ENCODE assay signal across 10 cellular contexts in the genomic region with DNA sequence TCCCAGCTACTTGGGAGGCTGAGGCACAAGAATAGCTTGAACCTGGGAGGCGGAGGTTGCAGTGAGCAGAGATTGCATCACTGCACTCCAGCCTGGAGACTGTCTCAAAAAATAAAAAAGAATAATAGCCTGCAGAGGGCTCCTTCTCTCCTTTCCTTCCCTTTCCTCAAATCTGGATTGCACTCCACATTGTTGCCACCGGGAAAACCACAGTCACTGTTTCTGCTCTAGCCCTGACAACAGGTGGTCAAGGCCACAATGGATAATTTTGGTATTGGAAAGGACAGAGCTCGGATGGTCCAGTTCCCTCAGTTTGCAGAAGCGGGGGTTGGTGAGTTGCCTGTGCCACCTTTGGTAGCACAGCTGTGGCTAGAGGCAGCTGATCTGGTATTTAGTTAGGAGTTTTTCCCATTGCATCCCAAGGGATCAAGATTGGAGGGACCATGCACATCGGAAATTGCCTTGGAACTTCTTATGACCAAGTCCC. TPM values are rescaled to one million over a fixed set of nuclear protein-coding genes. Genes with fewer than 3 reads are reported as not detected.
A peak's percentile ranks its signal among the peaks of the same experiment; 100 is the strongest.
DNase-seq lines count a peak whose midpoint lies in the region; ATAC-seq, FAIRE-seq and TF ChIP-seq lines count a peak whose summit lies in the region.
"Had no signal": no experiment of that assay in that cellular context is flagged by ENCODE, and none has a peak within 500 bp of the region (broad histone marks: within the 10 kb centered on the region; RNA-seq: fewer than 3 reads in every experiment).

No MANE protein-coding gene starts in this region.

- CTCF ChIA-PET in A549 (lab: Yijun Ruan, JAX) (interaction anchor here (0.7 to 26.8 kb wide), 10 partner anchors 10 to 323 kb away, joined by 3 to 721 read pairs (median 3); a partner anchor contains a TSS), SK-N-SH (lab: Yijun Ruan, JAX) (interaction anchor here (0.6 to 21.6 kb wide), 18 partner anchors 8 to 417 kb away, joined by 3 to 542 read pairs (median 4); a partner anchor contains a TSS)

- DNase-seq in A549 (ENCODE audit: low read depth in 1 of 2, low spot score in 1 of 2) (peak; percentile 30 to 58), SK-N-SH (peak; percentile 47), heart right ventricle (peak in 1 of 2 donors; percentile 43), COLO829 (ENCODE audit: low spot score) (no peak), GM12892 (ENCODE audit: insufficient read length) (no peak), T-helper 2 cell (no peak), NAMALWA (ENCODE audit: low spot score) (no peak)

- H3K4me1 ChIP-seq in A549 (0 out of 3 replicates have a peak, but pooled peaks cover 3% of the 10 kb centered on the region), SK-N-SH (ENCODE audit: control insufficient read depth in 1 of 2, insufficient read depth in 2 of 2, low read depth in 1 of 2, low read length in 1 of 2) (no peaks in the 10 kb centered on the region; a peak in 1 of 4 replicates), heart right ventricle (peaks cover 5 to 44% (median 29%) of the 10 kb centered on the region in 9 donors)

- FAIRE-seq in A549 (lab: Jason Lieb, UNC) (no peak), GM12892 (lab: Jason Lieb, UNC) (no peak)
- FAIRE-seq: TTC549 had no signal

- no peaks in the 10 kb centered on the region for H3K36me3 ChIP-seq in SK-N-SH (replicated peaks in 1 of 2; ENCODE audit: control insufficient read depth in 1 of 2, insufficient read depth in 2 of 2, low read length in 1 of 2)
- no peaks in the 10 kb centered on the region for H3K36me3 ChIP-seq in heart right ventricle

- no peak overlapping the region for H2AFZ ChIP-seq in SK-N-SH (ENCODE audit: low read depth)

- H3K27ac ChIP-seq in A549 (no peak overlapping the region), SK-N-SH (ENCODE audit: low read depth in 2 of 2, low read length in 1 of 2) (no peak overlapping the region), heart right ventricle (peak overlapping the region in 9 of 10 donors; percentile 26 to 82 (median 76))

- no peak for TF ChIP-seq EP300 in A549 (IDR thresholded peaks at IDR 0.05)
- TF ChIP-seq EP300 in SK-N-SH (IDR thresholded peaks at IDR 0.05; ENCODE audit: borderline replicate concordance in 1 of 2, low read depth in 1 of 2, low read length in 1 of 2): no peak

- H3K4me3 ChIP-seq in A549 (no peak overlapping the region), SK-N-SH (ENCODE audit: low read depth in 2 of 2, low read length in 1 of 2) (no peak overlapping the region), heart right ventricle (no peak overlapping the region)

- no peaks in the 10 kb centered on the region for H3K79me2 ChIP-seq in SK-N-SH (ENCODE audit: insufficient read depth)

- no peaks in the 10 kb centered on the region for H3K27me3 ChIP-seq in SK-N-SH (ENCODE audit: insufficient read depth)
- no peaks in the 10 kb centered on the region for H3K27me3 ChIP-seq in heart right ventricle

- H3K9me2 ChIP-seq in SK-N-SH: no peaks in the 10 kb centered on the region

- no peaks in the 10 kb centered on the region for H3K9me3 ChIP-seq in A549
- no peaks in the 10 kb centered on the region for H3K9me3 ChIP-seq in SK-N-SH
- H3K9me3 ChIP-seq in heart right ventricle: no peaks in the 10 kb centered on the region

- H3K4me2 ChIP-seq in A549: no peak overlapping the region
- no peak overlapping the region for H3K4me2 ChIP-seq in SK-N-SH

- intact Hi-C loops in heart right ventricle (cut with DNase I): loop anchor here in 9 of 10 donors (2.0 to 10.0 kb wide), 10 partner anchors 53 to 415 kb away; a partner anchor contains a TSS

- H3F3A ChIP-seq in SK-N-SH (replicated peaks; ENCODE audit: insufficient read depth): no peaks in the 10 kb centered on the region

- H3K9ac ChIP-seq in SK-N-SH: no peak overlapping the region

- TF ChIP-seq RAD21 in A549 (conservative IDR thresholded peaks at IDR 0.05 in 1 of 2, IDR thresholded peaks at IDR 0.05 in 1 of 2): peak; percentile 37 to 46; a peak in 2 of 5 replicates
- peak; percentile 54 for TF ChIP-seq RAD21 in SK-N-SH (IDR thresholded peaks at IDR 0.05; ENCODE audit: low read length)

- POLR2A ChIA-PET in A549 (lab: Yijun Ruan, JAX) (no interaction called here), SK-N-SH (lab: Yijun Ruan, JAX) (interaction anchor here (0.6 kb wide), 1 partner anchor 149 kb away, joined by 3 read pairs; no protein-coding TSS in a partner anchor)

- TF ChIP-seq CTCF in A549 (IDR thresholded peaks at IDR 0.05) (peak; percentile 33; the same call in 2 of the 3 replicates), GM12873 (IDR thresholded peaks at IDR 0.05; ENCODE audit: insufficient read depth, low read depth, low read length, missing control alignments) (peak; percentile 4), SK-N-SH (IDR thresholded peaks at IDR 0.05) (peak; percentile 52), heart right ventricle (IDR thresholded peaks at IDR 0.05) (peak; percentile 12 to 61 (median 42))

- peak; percentile 89 to 91 for ATAC-seq in A549
- peak; percentile 63 to 77 (median 71) for ATAC-seq in heart right ventricle

- TF ChIP-seq POLR2A in A549 (IDR thresholded peaks at IDR 0.05; ENCODE audit: low read length) (no peak), GM12892 (IDR thresholded peaks at IDR 0.05; ENCODE audit: low read depth, low read length) (no peak)

- H4K20me1 ChIP-seq in SK-N-SH (ENCODE audit: insufficient read depth): no peaks in the 10 kb centered on the region

- 47% methylated on average over 5 of the region's 5 CpGs for WGBS in A549 (ENCODE audit: missing lambda C conversion rate)
- WGBS in SK-N-SH (ENCODE audit: low lambda C conversion rate): 76% methylated on average over 5 of the region's 5 CpGs
- WGBS in heart right ventricle, 2 donors: 32 to 39% methylated on average over 5 of the region's 5 CpGs

TF ChIP-seq in A549, 52 proteins besides CTCF, POLR2A, EP300 and RAD21 (continues in another document):
- TF ChIP-seq CEBPB (IDR thresholded peaks at IDR 0.05) (peak; percentile 45 to 65; a peak in 3 of 4 replicates), CBX8 (IDR thresholded peaks at IDR 0.05) (no peak), SMC3 (IDR thresholded peaks at IDR 0.05) (peak; percentile 41; the same call in 2 of the 3 replicates)
- TF ChIP-seq, protein P1, sequence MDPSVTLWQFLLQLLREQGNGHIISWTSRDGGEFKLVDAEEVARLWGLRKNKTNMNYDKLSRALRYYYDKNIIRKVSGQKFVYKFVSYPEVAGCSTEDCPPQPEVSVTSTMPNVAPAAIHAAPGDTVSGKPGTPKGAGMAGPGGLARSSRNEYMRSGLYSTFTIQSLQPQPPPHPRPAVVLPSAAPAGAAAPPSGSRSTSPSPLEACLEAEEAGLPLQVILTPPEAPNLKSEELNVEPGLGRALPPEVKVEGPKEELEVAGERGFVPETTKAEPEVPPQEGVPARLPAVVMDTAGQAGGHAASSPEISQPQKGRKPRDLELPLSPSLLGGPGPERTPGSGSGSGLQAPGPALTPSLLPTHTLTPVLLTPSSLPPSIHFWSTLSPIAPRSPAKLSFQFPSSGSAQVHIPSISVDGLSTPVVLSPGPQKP (IDR thresholded peaks at IDR 0.05; ENCODE audit: low read depth, low read length): no peak

TF ChIP-seq in SK-N-SH, 30 proteins besides CTCF, POLR2A, EP300 and RAD21:
- TF ChIP-seq SMC3 (IDR thresholded peaks at IDR 0.05; ENCODE audit: low read depth, low read length) (peak; percentile 37; the same call in 1 of the 2 replicates), MXI1 (IDR thresholded peaks at IDR 0.05; ENCODE audit: low read depth, low read length) (no peak), RCOR1 (IDR thresholded peaks at IDR 0.05; ENCODE audit: low read length) (no peak), MEF2A (IDR thresholded peaks at IDR 0.05; ENCODE audit: borderline replicate concordance, low read depth) (no peak)
- TF ChIP-seq, protein P2, sequence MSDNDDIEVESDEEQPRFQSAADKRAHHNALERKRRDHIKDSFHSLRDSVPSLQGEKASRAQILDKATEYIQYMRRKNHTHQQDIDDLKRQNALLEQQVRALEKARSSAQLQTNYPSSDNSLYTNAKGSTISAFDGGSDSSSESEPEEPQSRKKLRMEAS (IDR thresholded peaks at IDR 0.05; ENCODE audit: low read depth): no peak

RNA-seq across cellular contexts. Expression of a gene that starts 44.7 kb away (rescaled TPM):
- polyA plus RNA-seq in A549 (2011; rRNA removed): not detected in 2 replicates
- polyA plus RNA-seq in A549 (2012; cell fraction: cytosol; rRNA removed): not detected in 2 replicates
- polyA plus RNA-seq in A549 (2012; cell fraction: nucleus; rRNA removed): not detected in 2 replicates
- not detected in 3 replicates for polyA plus RNA-seq in A549 (2017; fragmentation: RNase III; extraction: RNeasy Plus Mini Kit Qiagen cat#74134 plus additional on column Dnase treatment)
- polyA minus RNA-seq in A549 (2011; rRNA and poly(A)+ RNA removed): not detected in 2 replicates
- not detected in 2 replicates for polyA plus RNA-seq in SK-N-SH (2012; rRNA removed)
- not detected in 2 replicates for polyA plus RNA-seq in SK-N-SH (2012; cell fraction: cytosol; rRNA removed)
- not detected in 2 replicates for polyA plus RNA-seq in SK-N-SH (2012; cell fraction: nucleus; rRNA removed)
- not detected for total RNA-seq in heart right ventricle
- polyA plus RNA-seq in heart right ventricle: not detected
- polyA plus RNA-seq in GM12892 (2012; ENCODE audit: missing spikeins): not detected
- total RNA-seq: urinary bladder had no signal
- polyA plus RNA-seq: urinary bladder had no signal

RNA-seq across cellular contexts. Expression of a gene that starts 52.8 kb away (rescaled TPM):
- 21.0 and 22.3 TPM in 2 replicates for polyA plus RNA-seq in A549 (2011; rRNA removed)
- polyA plus RNA-seq in A549 (2012; cell fraction: cytosol; rRNA removed): 15.9 and 18.5 TPM in 2 replicates
- polyA plus RNA-seq in A549 (2012; cell fraction: nucleus; rRNA removed): 10.8 and 12.8 TPM in 2 replicates
- 17.6 to 21.3 TPM (median 19.7 TPM) in 3 replicates for polyA plus RNA-seq in A549 (2017; fragmentation: RNase III; extraction: RNeasy Plus Mini Kit Qiagen cat#74134 plus additional on column Dnase treatment)
- polyA minus RNA-seq in A549 (2011; rRNA and poly(A)+ RNA removed): 14.5 and 14.6 TPM in 2 replicates
- 8.7 and 9.8 TPM in 2 replicates for polyA plus RNA-seq in SK-N-SH (2012; rRNA removed)
- 7.6 and 8.8 TPM in 2 replicates for polyA plus RNA-seq in SK-N-SH (2012; cell fraction: cytosol; rRNA removed)
- polyA plus RNA-seq in SK-N-SH (2012; cell fraction: nucleus; rRNA removed): 4.6 and 6.2 TPM in 2 replicates
- 1 to 10 TPM; 4.0 to 8.8 (median 5.5) TPM for total RNA-seq in heart right ventricle
- 10 to 100 TPM in 1 of 2 donors, 1 to 10 TPM in 1; 6.9 to 13.5 TPM for polyA plus RNA-seq in heart right ventricle
- polyA plus RNA-seq in GM12892 (2012; ENCODE audit: missing spikeins): 12.0 TPM

Comparison
In these comparisons a context has a peak if more than half of its experiments do, and no peak if none do; other contexts are left out.
1. DNase-seq: peak in A549 (2 of 2) and SK-N-SH (single experiment); none in COLO829 (single experiment), GM12892 (single experiment), T-helper 2 cell (0 of 5) and NAMALWA (single experiment).
2. H3K27ac ChIP-seq: peak in heart right ventricle (9 of 10); none in A549 (0 of 2) and SK-N-SH (0 of 2).
3. Peak in every context shown above with its lines, with median percentiles within 50 percentile points of each other: CTCF ChIP-seq.